In the genomic region with DNA sequence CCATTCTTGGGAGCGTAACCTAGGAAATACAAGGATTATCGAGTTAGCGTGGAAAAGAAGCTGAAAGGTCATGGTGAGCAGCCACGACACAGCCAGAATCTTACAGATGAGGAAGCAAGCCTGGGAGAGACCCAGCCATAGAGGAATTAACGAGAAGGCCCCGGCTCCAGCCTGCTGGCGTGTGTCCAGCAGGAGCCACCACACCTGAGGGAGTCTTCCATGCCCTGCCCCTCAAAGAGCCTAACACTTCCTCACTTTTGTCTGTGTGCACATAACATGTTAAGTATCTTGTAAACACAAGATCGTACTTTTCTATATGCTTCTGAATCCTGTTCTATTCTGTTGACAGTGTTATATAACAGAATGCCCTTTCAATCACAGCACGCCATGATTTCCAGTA, we compare ENCODE assay signal across 1 cellular context.
TF ChIP-seq lines count a peak whose summit lies in the region.

No MANE protein-coding gene starts in this region.

TF ChIP-seq in H1, 55 proteins besides CTCF, POLR2A, EP300 and RAD21:
- no peak for TF ChIP-seq ATF3 (IDR thresholded peaks at IDR 0.05; ENCODE audit: insufficient read depth, low read depth, low read length)
- TF ChIP-seq MAX (IDR thresholded peaks at IDR 0.05), result no peak
- TF ChIP-seq NANOG (IDR thresholded peaks at IDR 0.05; ENCODE audit: insufficient read depth, low read depth, low read length, poor library complexity, severe bottlenecking), result no peak
- TF ChIP-seq JUN (IDR thresholded peaks at IDR 0.05; ENCODE audit: low read depth, low read length), result no peak
- TF ChIP-seq ZNF274 (IDR thresholded peaks at IDR 0.05; ENCODE audit: borderline replicate concordance, extremely low read depth, low read length), result no peak
- no peak for TF ChIP-seq TEAD4 (IDR thresholded peaks at IDR 0.05; ENCODE audit: low read depth, low read length)
- TF ChIP-seq TAF7 (optimal IDR thresholded peaks at IDR 0.05; ENCODE audit: borderline replicate concordance, low read depth, low read length), result no peak
- no peak for TF ChIP-seq CREB1 (IDR thresholded peaks at IDR 0.05)
